1 cellular context compared by ENCODE assay signal in genomic region chr7:129218514-129219036, GRCh38.
TF ChIP-seq lines count a peak whose summit lies in the region.

No MANE protein-coding gene starts in this region.

TF ChIP-seq in K562, 482 proteins besides CTCF, POLR2A, EP300 and RAD21 (continued from another document and continues in another):
- TF ChIP-seq CHD7 (IDR thresholded peaks at IDR 0.05; ENCODE audit: low read depth, low read length) (no peak), ZNF197 (CRISPR knock-in tag; IDR thresholded peaks at IDR 0.05; ENCODE audit: low read depth) (no peak), LARP7 (IDR thresholded peaks at IDR 0.05) (no peak), MITF (IDR thresholded peaks at IDR 0.05) (no peak), MGA (IDR thresholded peaks at IDR 0.05) (no peak), CREB3 (tag; conservative IDR thresholded peaks at IDR 0.05; ENCODE audit: low read depth) (no peak), HNRNPH1 (optimal IDR thresholded peaks at IDR 0.05; ENCODE audit: low read depth, low read length) (no peak), ZNF23 (CRISPR knock-in tag; IDR thresholded peaks at IDR 0.05) (no peak), RUNX1 (IDR thresholded peaks at IDR 0.05; ENCODE audit: low read depth) (no peak), KDM2B (CRISPR knock-in tag; IDR thresholded peaks at IDR 0.05) (no peak), REST (CRISPR knock-in tag; IDR thresholded peaks at IDR 0.05; ENCODE audit: low read depth) (peak; percentile 86; the same call in 1 of the 2 replicates), ZNF79 (CRISPR knock-in tag; IDR thresholded peaks at IDR 0.05; ENCODE audit: low read depth) (no peak), CBFB (CRISPR knock-in tag; IDR thresholded peaks at IDR 0.05) (0 out of 2 replicates have a peak, but pooled peaks have one; percentile 52), CREBBP (IDR thresholded peaks at IDR 0.05; ENCODE audit: low read depth, low read length) (no peak), BHLHE40 (IDR thresholded peaks at IDR 0.05; ENCODE audit: low read length) (peak; percentile 26; the same call in 1 of the 2 replicates), PYGO2 (tag; IDR thresholded peaks at IDR 0.05) (no peak), RB1 (IDR thresholded peaks at IDR 0.05; ENCODE audit: low read depth) (peak; percentile 60; the same call in 1 of the 2 replicates), MXI1 (IDR thresholded peaks at IDR 0.05; ENCODE audit: low read depth, low read length) (no peak), TEAD2 (tag; IDR thresholded peaks at IDR 0.05) (no peak), ZEB2 (IDR thresholded peaks at IDR 0.05) (no peak), CEBPB (tag; IDR thresholded peaks at IDR 0.05) (no peak), TCF3 (CRISPR knock-in tag; IDR thresholded peaks at IDR 0.05) (no peak), HDGF (IDR thresholded peaks at IDR 0.05) (no peak), SMARCB1 (IDR thresholded peaks at IDR 0.05; ENCODE audit: insufficient read length, low read depth) (no peak), CAMTA2 (CRISPR knock-in tag; conservative IDR thresholded peaks at IDR 0.05) (no peak), ZNF384 (IDR thresholded peaks at IDR 0.05; ENCODE audit: low read depth, low read length) (peak; percentile 82), DACH1 (IDR thresholded peaks at IDR 0.05; ENCODE audit: partially characterized antibody) (peak; percentile 77)
